In the genomic region with DNA sequence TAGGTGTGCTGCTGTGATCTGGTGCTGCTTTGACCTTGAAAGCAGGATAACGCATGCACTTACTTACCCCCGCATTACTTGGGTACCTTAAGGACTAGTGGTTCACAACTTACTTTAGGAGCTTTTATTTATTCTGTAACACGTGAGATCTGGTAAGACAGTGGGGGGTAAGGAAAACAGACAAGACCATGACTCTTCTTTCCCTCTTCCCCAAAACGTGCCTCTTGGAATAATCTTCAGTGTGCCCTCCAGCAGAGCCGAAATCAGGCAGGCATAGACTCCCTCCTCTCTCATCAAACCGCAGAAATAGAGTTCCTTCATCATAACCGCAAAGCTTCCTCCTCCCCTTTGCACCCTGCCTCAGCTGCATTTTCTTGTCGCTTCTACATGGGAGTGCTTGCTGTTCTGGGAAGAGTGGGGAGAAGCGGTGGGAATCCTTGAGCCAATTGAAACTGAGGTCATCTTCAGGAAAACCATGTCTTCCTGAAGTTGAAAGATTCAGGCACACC, we compare ENCODE assay signal across 16 cellular contexts. TPM values are rescaled to one million over a fixed set of nuclear protein-coding genes. Genes with fewer than 3 reads are reported as not detected.
DNase-seq lines count a peak whose midpoint lies in the region; ATAC-seq and TF ChIP-seq lines count a peak whose summit lies in the region.
"Had no signal": no experiment of that assay in that cellular context is flagged by ENCODE, and none has a peak within 500 bp of the region (broad histone marks: within the 10 kb centered on the region; RNA-seq: fewer than 3 reads in every experiment).

No MANE protein-coding gene starts in this region.

- no peaks in the 10 kb centered on the region for H3K27me3 ChIP-seq in neutrophil
- H3K27me3 ChIP-seq: colonic mucosa, SJSA1 had no signal

- H3K4me3 ChIP-seq in NB4 (ENCODE audit: low read depth, low read length) (peak overlapping the region; percentile 46), astrocyte of the spinal cord (ENCODE audit: low read depth, low read length) (no peak overlapping the region), neutrophil (ENCODE audit: low read depth in 1 of 2, low read length in 1 of 2) (no peak overlapping the region)
- H3K4me3 ChIP-seq: colonic mucosa, SJSA1 had no signal

- in situ Hi-C loops in astrocyte of the spinal cord (cut with HindIII; ENCODE audit: low sequenced_read_pairs) = no loop called here

- peak overlapping the region; percentile 81 for H3K27ac Mint-ChIP-seq in activated naive CD4-positive, alpha-beta T cell treated with anti-CD3 and anti-CD28 coated beads, Interleukin-2, amount 10 ng/mL, durations not matched to agents 7 days and 5 days

- peaks cover 74% of the 10 kb centered on the region for H3K36me3 Mint-ChIP-seq in activated naive CD4-positive, alpha-beta T cell treated with anti-CD3 and anti-CD28 coated beads, Interleukin-2, amount 10 ng/mL, durations not matched to agents 7 days and 5 days

- TF ChIP-seq CTCF in NB4 (IDR thresholded peaks at IDR 0.05; ENCODE audit: low read depth, low read length) (no peak), astrocyte of the spinal cord (IDR thresholded peaks at IDR 0.05; ENCODE audit: low read depth, low read length) (no peak), neutrophil (IDR thresholded peaks at IDR 0.05) (no peak)

- no peak for TF ChIP-seq POLR2A in NB4 (IDR thresholded peaks at IDR 0.05; ENCODE audit: extremely low read depth, insufficient read length)

- intact Hi-C loops in left colon (cut with DNase I, micrococcal nuclease) = no loop called here

- H3K27me3 Mint-ChIP-seq in activated naive CD4-positive, alpha-beta T cell treated with anti-CD3 and anti-CD28 coated beads, Interleukin-2, amount 10 ng/mL, durations not matched to agents 7 days and 5 days = no peaks in the 10 kb centered on the region

- peaks cover 93% of the 10 kb centered on the region for H3K36me3 ChIP-seq in neutrophil

- DNase-seq in activated naive CD4-positive, alpha-beta T cell treated with anti-CD3 and anti-CD28 coated beads, Interleukin-2, amount 10 ng/mL, durations not matched to agents 7 days and 5 days = no peak
- DNase-seq in activated naive CD4-positive, alpha-beta T cell treated with anti-CD3 and anti-CD28 coated beads, Interleukin-2, amount 50 U/mL, for 16 hours = no peak
- DNase-seq in NB4 (ENCODE audit: low read depth) = peak; percentile 80
- DNase-seq in astrocyte of the spinal cord (ENCODE audit: low read depth, low spot score) = peak; percentile 33
- no peak for DNase-seq in GM03348 (ENCODE audit: low spot score)
- no peak for DNase-seq in left colon
- DNase-seq: ACHN; Calu3; colonic mucosa; NCI-H1694; NCI-H446 treated with DMSO at 0.1 percent for 48 hours; stimulated activated CD4-positive, alpha-beta T cell treated with anti-CD3 and anti-CD28 coated beads, Interleukin-15, amount 100 ng/mL, for 24 hours had no signal

- H3K9me3 Mint-ChIP-seq in activated naive CD4-positive, alpha-beta T cell treated with anti-CD3 and anti-CD28 coated beads, Interleukin-2, amount 10 ng/mL, durations not matched to agents 7 days and 5 days = no peaks in the 10 kb centered on the region
- H3K9me3 Mint-ChIP-seq: neural crest cell had no signal

- ATAC-seq in left colon (no peak), HG03571 (IDR thresholded peaks at IDR 0.05; ENCODE audit: unreplicated experiment) (no peak)

- peak overlapping the region; percentile 32 for H3K27ac ChIP-seq in neutrophil
- H3K27ac ChIP-seq: colonic mucosa, SJSA1 had no signal

- H3K9me3 ChIP-seq in neutrophil = no peaks in the 10 kb centered on the region
- H3K9me3 ChIP-seq: colonic mucosa, SJSA1 had no signal

- H3K4me3 Mint-ChIP-seq in activated naive CD4-positive, alpha-beta T cell treated with anti-CD3 and anti-CD28 coated beads, Interleukin-2, amount 10 ng/mL, durations not matched to agents 7 days and 5 days = no peak overlapping the region
- H3K4me3 Mint-ChIP-seq: neural crest cell had no signal

- H3K4me1 Mint-ChIP-seq in activated naive CD4-positive, alpha-beta T cell treated with anti-CD3 and anti-CD28 coated beads, Interleukin-2, amount 10 ng/mL, durations not matched to agents 7 days and 5 days = peaks cover 32% of the 10 kb centered on the region

- CTCF ChIA-PET in activated naive CD4-positive, alpha-beta T cell treated with anti-CD3 and anti-CD28 coated beads, Interleukin-2, amount 10 ng/mL, durations not matched to agents 7 days and 5 days (lab: Charles Lee) = interaction anchor here (0.9 to 1.1 kb wide), 2 partner anchors 11 to 43 kb away, joined by 3 to 4 read pairs; partner anchors contain the start of gene RAD52

- H3K4me1 ChIP-seq in neutrophil (ENCODE audit: control insufficient read depth in 1 of 2, insufficient read depth in 1 of 2, low read depth in 1 of 2, low read length in 1 of 2) = peaks cover 9 to 14% of the 10 kb centered on the region in 2 experiments
- H3K4me1 ChIP-seq: colonic mucosa, SJSA1 had no signal

RNA-seq across cellular contexts. Expression of gene RAD52, which starts 43.4 kb away (rescaled TPM):
- 10 to 100 TPM; 20.9 to 26.3 TPM for total RNA-seq in left colon

Comparison
In these comparisons a context has a peak if more than half of its experiments do, and no peak if none do; other contexts are left out.
1. DNase-seq: peak in NB4 (single experiment) and astrocyte of the spinal cord (single experiment); none in activated naive CD4-positive, alpha-beta T cell treated with anti-CD3 and anti-CD28 coated beads, Interleukin-2, amount 10 ng/mL, durations not matched to agents 7 days and 5 days (single experiment), activated naive CD4-positive, alpha-beta T cell treated with anti-CD3 and anti-CD28 coated beads, Interleukin-2, amount 50 U/mL, for 16 hours (single experiment), GM03348 (single experiment) and left colon (0 of 2).